Comparison of ENCODE assay signal across 20 cellular contexts in genomic region chr10:95840681-95841080, GRCh38.
DNase-seq lines count a peak whose midpoint lies in the region; ATAC-seq and TF ChIP-seq lines count a peak whose summit lies in the region.
"Had no signal": no experiment of that assay in that cellular context is flagged by ENCODE, and none has a peak within 500 bp of the region (broad histone marks: within the 10 kb centered on the region; RNA-seq: fewer than 3 reads in every experiment).

No MANE protein-coding gene starts in this region.

- no TSS peak for BruUV-seq in MCF 10A (replicated peaks; lab: Mats Ljungman, UMichigan)
- no TSS peak for BruUV-seq in OCI-LY7 (replicated peaks; lab: Mats Ljungman, UMichigan)

- 52% methylated on average over 1 of the region's 1 CpG for WGBS in urinary bladder

- peak overlapping the region; percentile 50 to 67 for H3K27ac ChIP-seq in breast epithelium
- H3K27ac ChIP-seq in urinary bladder (ENCODE audit: low read depth): peak overlapping the region; percentile 19
- no peak overlapping the region for H3K27ac ChIP-seq in OCI-LY7 (ENCODE audit: low read depth, low read length, poor library complexity, severe bottlenecking)
- H3K27ac ChIP-seq: epithelial cell of prostate, WERI-Rb-1 had no signal

- H4K20me1 ChIP-seq in OCI-LY7 (ENCODE audit: insufficient read depth, low read length): no peaks in the 10 kb centered on the region

- H3K4me2 ChIP-seq in OCI-LY7 (ENCODE audit: low read length): no peak overlapping the region

- H3K36me3 Mint-ChIP-seq in MCF 10A (ENCODE audit: insufficient read depth, unreplicated experiment) (no peaks in the 10 kb centered on the region), naive B cell (peaks cover 0 to 9% of the 10 kb centered on the region in 2 donors)
- H3K36me3 Mint-ChIP-seq in activated T-helper 17 cell treated with anti-CD3 and anti-CD28 coated beads, Interleukin-2, amount 50 U/mL, for 72 hours (ENCODE audit: low read depth): no peaks in the 10 kb centered on the region
- H3K36me3 Mint-ChIP-seq: activated naive CD8-positive, alpha-beta T cell treated with anti-CD3 and anti-CD28 coated beads for 36 hours; type B pancreatic cell had no signal

- POLR2A ChIA-PET in MCF 10A (lab: Yijun Ruan, JAX): interaction anchor here (0.8 kb wide), 1 partner anchor 147 kb away, joined by 3 read pairs; the partner anchor contains the start of gene TCTN3
- POLR2A ChIA-PET in OCI-LY7 (lab: Charles Lee): interaction anchor here (0.5 to 1.4 kb wide), 5 partner anchors 11 to 1750 kb away, joined by 3 to 8 read pairs (median 3); partner anchors contain the start of gene TCTN3

- H3K4me3 Mint-ChIP-seq in MCF 10A (ENCODE audit: unreplicated experiment) (no peak overlapping the region), naive B cell (peak overlapping the region in 5 of 8 donors; percentile 16 to 71 (median 59))
- no peak overlapping the region for H3K4me3 Mint-ChIP-seq in activated T-helper 17 cell treated with anti-CD3 and anti-CD28 coated beads, Interleukin-2, amount 50 U/mL, for 72 hours
- H3K4me3 Mint-ChIP-seq: activated naive CD8-positive, alpha-beta T cell treated with anti-CD3 and anti-CD28 coated beads for 36 hours; type B pancreatic cell had no signal

- H3K79me2 ChIP-seq in OCI-LY7 (ENCODE audit: insufficient read depth, low read depth, low read length): no peaks in the 10 kb centered on the region

- DNase-seq in breast epithelium (ENCODE audit: low spot score in 2 of 2) (no peak), MCF 10A (ENCODE audit: unreplicated experiment) (no peak), naive B cell (no peak), iPS-NIHi7 (ENCODE audit: extremely low spot score) (no peak), HUDEP-2 (lab: John Stamatoyannopoulos, UW; ENCODE audit: unreplicated experiment in 76 of 76) (no peak), OCI-LY7 (ENCODE audit: low spot score) (no peak)
- DNase-seq: activated naive CD8-positive, alpha-beta T cell treated with anti-CD3 and anti-CD28 coated beads for 36 hours; C1 segment of cervical spinal cord; dermis blood vessel endothelial cell; foreskin melanocyte; H7; NCI-H1105; NCI-H2081 treated with DMSO at 0.1 percent for 48 hours; NCI-H510A treated with DMSO at 0.1 percent for 48 hours; stimulated activated naive CD8-positive, alpha-beta T cell treated with anti-CD3 and anti-CD28 coated beads, Interleukin-15, Interleukin-2, amounts not matched to agents 100 U/mL and 50 U/mL, for 24 hours had no signal

- H3K36me3 ChIP-seq in breast epithelium (no peaks in the 10 kb centered on the region), urinary bladder (ENCODE audit: insufficient read depth) (no peaks in the 10 kb centered on the region), OCI-LY7 (ENCODE audit: insufficient read depth, low read length) (no peaks in the 10 kb centered on the region)
- H3K36me3 ChIP-seq: WERI-Rb-1 had no signal

- TF ChIP-seq POLR2A in breast epithelium (IDR thresholded peaks at IDR 0.05): no peak

- H3K27me3 ChIP-seq in breast epithelium: no peaks in the 10 kb centered on the region

- H3K9me3 ChIP-seq in breast epithelium (no peaks in the 10 kb centered on the region), OCI-LY7 (ENCODE audit: low read length) (peaks cover under 1% of the 10 kb centered on the region; the same call in 1 of the 2 replicates)

- H3K4me1 ChIP-seq in breast epithelium: peaks cover 0 to 4% of the 10 kb centered on the region in 2 donors
- H3K4me1 ChIP-seq in urinary bladder (ENCODE audit: insufficient read depth): no peaks in the 10 kb centered on the region
- peaks cover 50% of the 10 kb centered on the region for H3K4me1 ChIP-seq in OCI-LY7 (ENCODE audit: insufficient read depth, low read length, poor library complexity, severe bottlenecking)

- no peaks in the 10 kb centered on the region for H3K9me3 Mint-ChIP-seq in MCF 10A (ENCODE audit: unreplicated experiment)
- H3K9me3 Mint-ChIP-seq in activated T-helper 17 cell treated with anti-CD3 and anti-CD28 coated beads, Interleukin-2, amount 50 U/mL, for 72 hours: no peaks in the 10 kb centered on the region
- H3K9me3 Mint-ChIP-seq in naive B cell: no peaks in the 10 kb centered on the region
- H3K9me3 Mint-ChIP-seq: activated naive CD8-positive, alpha-beta T cell treated with anti-CD3 and anti-CD28 coated beads for 36 hours; type B pancreatic cell had no signal

- TF ChIP-seq CTCF in breast epithelium (IDR thresholded peaks at IDR 0.05) (no peak), MCF 10A (IDR thresholded peaks at IDR 0.05; ENCODE audit: unreplicated experiment) (no peak), OCI-LY7 (conservative IDR thresholded peaks at IDR 0.05; ENCODE audit: low read length) (no peak)

- peaks cover 15% of the 10 kb centered on the region for H3K27me3 Mint-ChIP-seq in MCF 10A (ENCODE audit: insufficient read depth, unreplicated experiment)
- peaks cover 4% of the 10 kb centered on the region for H3K27me3 Mint-ChIP-seq in activated T-helper 17 cell treated with anti-CD3 and anti-CD28 coated beads, Interleukin-2, amount 50 U/mL, for 72 hours
- no peaks in the 10 kb centered on the region for H3K27me3 Mint-ChIP-seq in naive B cell

- H3K4me1 Mint-ChIP-seq in MCF 10A (ENCODE audit: insufficient read depth, unreplicated experiment) (no peaks in the 10 kb centered on the region), naive B cell (peaks cover 42 to 65% (median 60%) of the 10 kb centered on the region in 3 donors)
- no peaks in the 10 kb centered on the region for H3K4me1 Mint-ChIP-seq in activated T-helper 17 cell treated with anti-CD3 and anti-CD28 coated beads, Interleukin-2, amount 50 U/mL, for 72 hours

- intact Hi-C loops in breast epithelium (cut with DNase I; ENCODE audit: low total_unique reads) (no loop called here), MCF 10A (cut with micrococcal nuclease) (no loop called here), OCI-LY7 (cut with micrococcal nuclease; ENCODE audit: unreplicated experiment) (no loop called here)

- H3K4me3 ChIP-seq in breast epithelium: no peak overlapping the region
- H3K4me3 ChIP-seq in urinary bladder (ENCODE audit: low read depth, low read length): no peak overlapping the region
- H3K4me3 ChIP-seq in OCI-LY7 (ENCODE audit: low read depth, low read length, poor library complexity, severe bottlenecking): no peak overlapping the region

- CTCF ChIA-PET in MCF 10A (lab: Yijun Ruan, JAX) (interaction anchor here (0.9 to 8.3 kb wide), 4 partner anchors 13 to 146 kb away, joined by 3 to 94 read pairs (median 5); partner anchors contain the start of gene TCTN3), OCI-LY7 (lab: Charles Lee; ENCODE audit: unreplicated experiment) (interaction anchor here (0.9 to 7.2 kb wide), 4 partner anchors 24 to 147 kb away, joined by 3 to 88 read pairs (median 5); partner anchors contain the start of gene TCTN3)

- no peak overlapping the region for H2AFZ ChIP-seq in OCI-LY7 (ENCODE audit: low read length)

- no peak overlapping the region for H3K27ac Mint-ChIP-seq in MCF 10A (ENCODE audit: low read depth, unreplicated experiment)
- H3K27ac Mint-ChIP-seq in activated T-helper 17 cell treated with anti-CD3 and anti-CD28 coated beads, Interleukin-2, amount 50 U/mL, for 72 hours: no peak overlapping the region
- peak overlapping the region; percentile 51 to 99 (median 97) for H3K27ac Mint-ChIP-seq in naive B cell
- H3K27ac Mint-ChIP-seq: type B pancreatic cell had no signal

- no peaks in the 10 kb centered on the region for H3K9me2 ChIP-seq in OCI-LY7 (ENCODE audit: insufficient read depth, low read length)

- ATAC-seq in activated T-helper 17 cell treated with anti-CD3 and anti-CD28 coated beads, Interleukin-2, amount 50 U/mL, for 72 hours (replicated peaks): peak; percentile 33
- ATAC-seq in naive B cell (ENCODE audit: low read depth in 2 of 2): no peak
- ATAC-seq: stimulated activated naive CD8-positive, alpha-beta T cell treated with anti-CD3 and anti-CD28 coated beads, Interleukin-15, Interleukin-2, amounts not matched to agents 100 U/mL and 50 U/mL, for 24 hours had no signal

Comparison
In these comparisons a context has a peak if more than half of its experiments do, and no peak if none do; other contexts are left out.
1. H3K27ac Mint-ChIP-seq: peak in naive B cell (6 of 6); none in MCF 10A (single experiment) and activated T-helper 17 cell treated with anti-CD3 and anti-CD28 coated beads, Interleukin-2, amount 50 U/mL, for 72 hours (single experiment).
2. H3K4me3 Mint-ChIP-seq: peak in naive B cell (5 of 8); none in MCF 10A (single experiment) and activated T-helper 17 cell treated with anti-CD3 and anti-CD28 coated beads, Interleukin-2, amount 50 U/mL, for 72 hours (single experiment).